8 cellular contexts compared by ENCODE assay signal in the genomic region with DNA sequence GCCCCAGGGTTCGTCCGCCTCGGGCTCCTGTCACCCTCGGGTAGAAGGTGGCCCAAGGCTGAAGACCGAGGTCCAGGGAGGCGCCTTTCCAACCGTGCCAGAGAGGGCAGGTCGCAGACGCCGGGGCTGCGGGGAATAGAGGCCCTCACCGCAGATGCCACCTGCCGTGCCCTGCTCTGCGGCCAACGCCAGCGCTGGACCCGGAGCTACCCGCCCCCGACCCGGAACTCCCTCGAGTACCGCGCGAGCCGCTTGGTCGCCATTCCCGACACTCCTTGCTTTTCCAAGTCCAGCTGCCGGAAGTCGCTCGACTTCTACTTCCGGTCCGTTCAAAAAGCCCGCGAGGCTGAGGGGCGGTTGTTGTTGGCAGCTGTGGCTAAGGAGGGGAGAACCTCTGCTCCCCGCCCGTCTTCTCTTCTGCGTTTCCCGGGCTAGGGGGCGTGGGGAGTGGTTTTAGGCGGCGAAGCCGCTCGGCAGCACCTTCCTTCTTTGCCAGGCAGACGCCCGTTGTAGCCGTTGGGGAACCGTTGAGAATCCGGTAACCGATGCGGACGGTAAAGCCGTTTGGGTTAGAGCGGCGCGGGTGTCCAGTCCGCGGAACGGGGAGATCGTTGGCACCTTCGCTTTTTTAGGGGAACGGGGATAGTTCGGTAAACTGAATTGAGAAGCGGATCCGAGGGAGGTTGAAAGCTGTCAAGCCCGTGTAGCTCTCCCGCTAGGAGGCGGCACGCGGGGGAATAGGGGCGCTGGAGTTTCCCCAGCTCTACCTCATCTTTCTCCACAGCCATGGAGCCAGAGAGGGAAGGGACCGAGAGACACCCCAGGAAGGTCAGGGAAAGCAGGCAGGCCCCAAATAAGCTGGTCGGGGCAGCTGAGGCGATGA. TPM values are rescaled to one million over a fixed set of nuclear protein-coding genes. Genes with fewer than 3 reads are reported as not detected.
DNase-seq lines count a peak whose midpoint lies in the region; TF ChIP-seq lines count a peak whose summit lies in the region.

A gene with protein sequence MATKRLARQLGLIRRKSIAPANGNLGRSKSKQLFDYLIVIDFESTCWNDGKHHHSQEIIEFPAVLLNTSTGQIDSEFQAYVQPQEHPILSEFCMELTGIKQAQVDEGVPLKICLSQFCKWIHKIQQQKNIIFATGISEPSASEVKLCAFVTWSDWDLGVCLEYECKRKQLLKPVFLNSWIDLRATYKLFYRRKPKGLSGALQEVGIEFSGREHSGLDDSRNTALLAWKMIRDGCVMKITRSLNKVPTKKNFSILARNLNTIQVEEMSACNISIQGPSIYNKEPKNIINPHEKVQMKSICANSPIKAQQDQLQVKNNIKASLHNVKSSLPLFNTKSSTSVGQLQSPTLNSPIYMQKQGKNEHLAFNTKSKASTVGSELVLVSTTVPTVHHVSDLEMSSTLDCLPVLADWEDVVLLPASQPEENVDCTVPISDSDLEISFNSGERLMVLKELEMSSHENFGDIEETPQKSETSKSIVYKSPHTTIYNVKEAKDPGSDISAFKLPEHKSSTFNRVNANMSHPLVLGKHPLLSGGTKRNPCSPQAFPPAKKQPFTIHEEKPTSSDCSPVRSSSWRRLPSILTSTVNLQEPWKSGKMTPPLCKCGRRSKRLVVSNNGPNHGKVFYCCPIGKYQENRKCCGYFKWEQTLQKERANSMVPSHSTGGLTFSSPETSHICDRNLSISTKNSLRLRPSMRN (minus strand): TSS at position 305 of the 883 bp plus-strand sequence. CDS start 42 bp downstream, at position 263.
A gene with protein sequence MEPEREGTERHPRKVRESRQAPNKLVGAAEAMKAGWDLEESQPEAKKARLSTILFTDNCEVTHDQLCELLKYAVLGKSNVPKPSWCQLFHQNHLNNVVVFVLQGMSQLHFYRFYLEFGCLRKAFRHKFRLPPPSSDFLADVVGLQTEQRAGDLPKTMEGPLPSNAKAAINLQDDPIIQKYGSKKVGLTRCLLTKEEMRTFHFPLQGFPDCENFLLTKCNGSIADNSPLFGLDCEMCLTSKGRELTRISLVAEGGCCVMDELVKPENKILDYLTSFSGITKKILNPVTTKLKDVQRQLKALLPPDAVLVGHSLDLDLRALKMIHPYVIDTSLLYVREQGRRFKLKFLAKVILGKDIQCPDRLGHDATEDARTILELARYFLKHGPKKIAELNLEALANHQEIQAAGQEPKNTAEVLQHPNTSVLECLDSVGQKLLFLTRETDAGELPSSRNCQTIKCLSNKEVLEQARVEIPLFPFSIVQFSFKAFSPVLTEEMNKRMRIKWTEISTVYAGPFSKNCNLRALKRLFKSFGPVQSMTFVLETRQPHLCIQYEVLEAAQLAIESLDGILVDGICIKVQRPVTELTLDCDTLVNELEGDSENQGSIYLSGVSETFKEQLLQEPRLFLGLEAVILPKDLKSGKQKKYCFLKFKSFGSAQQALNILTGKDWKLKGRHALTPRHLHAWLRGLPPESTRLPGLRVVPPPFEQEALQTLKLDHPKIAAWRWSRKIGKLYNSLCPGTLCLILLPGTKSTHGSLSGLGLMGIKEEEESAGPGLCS (plus strand): TSS at position 360 of the 883 bp plus-strand sequence. CDS start 427 bp downstream, at position 787.

- peak in 1 of 4 donors; percentile 41 for TF ChIP-seq POLR2A in stomach (IDR thresholded peaks at IDR 0.05)

- intact Hi-C loops in stomach (cut with DNase I; ENCODE audit: low total_unique reads), result no loop called here

- H3K36me3 Mint-ChIP-seq in neural crest cell (ENCODE audit: low read depth), result no peaks in the 10 kb centered on the region

- no peaks in the 10 kb centered on the region for H3K36me3 ChIP-seq in ES-I3 (ENCODE audit: insufficient read depth, low read length)
- H3K36me3 ChIP-seq in H7 (replicated peaks; ENCODE audit: control insufficient read depth, insufficient read depth, low read length), result no peaks in the 10 kb centered on the region
- peaks cover 15% of the 10 kb centered on the region for H3K36me3 ChIP-seq in MG63
- peaks cover 0 to 11% (median 9%) of the 10 kb centered on the region in 4 donors for H3K36me3 ChIP-seq in stomach

- H3K4me1 ChIP-seq in ES-I3 (ENCODE audit: insufficient read depth, low read length) (no peaks in the 10 kb centered on the region; the same call in 1 of the 2 replicates), stomach (peaks cover 8 to 45% (median 33%) of the 10 kb centered on the region in 4 donors)

- WGBS in stomach, 5 donors, result 0 to 1% (median 0%) methylated on average over 60 to 74 of the region's 74 CpGs

- H3K9me3 ChIP-seq in ES-I3 (ENCODE audit: control insufficient read depth, insufficient read depth, low read length) (no peaks in the 10 kb centered on the region), MG63 (no peaks in the 10 kb centered on the region), stomach (no peaks in the 10 kb centered on the region)

- H3K27ac ChIP-seq in stomach, result peak within 1 kb of the TSS; percentile 85 to 98 (median 96)

- no peaks in the 10 kb centered on the region for H3K27me3 Mint-ChIP-seq in neural crest cell (ENCODE audit: low read depth)

- H3K4me3 Mint-ChIP-seq in neural crest cell, result peak within 1 kb of the TSS; percentile 98

- TF ChIP-seq CTCF in foreskin fibroblast (IDR thresholded peaks at IDR 0.05; ENCODE audit: low read depth, low read length), result peak; percentile 59
- peak; percentile 57 for TF ChIP-seq CTCF in neural crest cell (conservative IDR thresholded peaks at IDR 0.05)
- TF ChIP-seq CTCF in stomach (IDR thresholded peaks at IDR 0.05), result peak in 1 of 7 experiments; percentile 22

- H3K27me3 ChIP-seq in H7 (ENCODE audit: control insufficient read depth, insufficient read depth, low read length) (no peaks in the 10 kb centered on the region), MG63 (no peaks in the 10 kb centered on the region), stomach (no peaks in the 10 kb centered on the region)

- DNase-seq in H7, result peak; percentile 87
- peak; percentile 97 for DNase-seq in MG63
- peak; percentile 59 for DNase-seq in SIG-M5 (lab: John Stamatoyannopoulos, UW)
- DNase-seq in activated gamma-delta T cell (lab: John Stamatoyannopoulos, UW), result peak; percentile 30
- DNase-seq in foreskin fibroblast, result peak; percentile 92 to 97
- peak; percentile 94 for DNase-seq in neural crest cell (ENCODE audit: low read depth, low spot score)
- peak; percentile 93 for DNase-seq in stomach

- peak within 1 kb of the TSS; percentile 88 for H3K9ac ChIP-seq in ES-I3 (ENCODE audit: low read depth, low read length)

- peaks cover 25% of the 10 kb centered on the region for H3K4me1 Mint-ChIP-seq in neural crest cell

- H3K27ac Mint-ChIP-seq in neural crest cell (ENCODE audit: unreplicated experiment), result peak within 1 kb of the TSS; percentile 100

- H3K9me3 Mint-ChIP-seq in neural crest cell, result no peaks in the 10 kb centered on the region

- peak within 1 kb of the TSS; percentile 90 for H3K4me3 ChIP-seq in H7 (ENCODE audit: insufficient read depth, low read depth, low read length)
- peak within 1 kb of the TSS; percentile 77 for H3K4me3 ChIP-seq in MG63
- peak within 1 kb of the TSS; percentile 77 to 84 for H3K4me3 ChIP-seq in foreskin fibroblast (ENCODE audit: low read depth in 1 of 2, low read length in 2 of 2)
- peak within 1 kb of the TSS; percentile 68 to 85 (median 78) for H3K4me3 ChIP-seq in stomach

- TF ChIP-seq EP300 in stomach (IDR thresholded peaks at IDR 0.05), result no peak

RNA-seq across cellular contexts. Expression of the first gene that starts in this region (rescaled TPM):
- 19.1 and 33.7 TPM in 2 replicates for total RNA-seq in H7 (2014; rRNA removed; shearing (Covaris generic))
- 14.1 and 24.4 TPM in 2 replicates for total RNA-seq in MG63 (2014; rRNA removed; shearing (Covaris generic); ENCODE audit: low replicate concordance)
- 40.4 and 43.6 TPM in 2 replicates for total RNA-seq in neural crest cell
- 10 to 100 TPM in 4 of 5 donors, 1 to 10 TPM in 1; 9.6 to 49.0 (median 23.7) TPM for total RNA-seq in stomach
- polyA plus RNA-seq in stomach, result 10 to 100 TPM in 1 of 3 donors, 1 to 10 TPM in 2; 8.5 to 10.6 (median 9.6) TPM

RNA-seq across cellular contexts. Expression of the second gene that starts in this region (rescaled TPM):
- 9.5 and 11.3 TPM in 2 replicates for total RNA-seq in H7 (2014; rRNA removed; shearing (Covaris generic))
- 16.2 and 28.8 TPM in 2 replicates for total RNA-seq in MG63 (2014; rRNA removed; shearing (Covaris generic); ENCODE audit: low replicate concordance)
- total RNA-seq in neural crest cell (9.5 and 10.1 TPM in 2 replicates), stomach (10 to 100 TPM in 3 of 5 donors, 1 to 10 TPM in 2; 5.5 to 31.7 (median 18.0) TPM)
- 1 to 10 TPM; 4.7 to 7.3 (median 7.2) TPM for polyA plus RNA-seq in stomach

Comparison
In these comparisons a context has a peak if more than half of its experiments do, and no peak if none do; other contexts are left out.
1. Peak in every context shown above with its lines: DNase-seq, H3K4me3 ChIP-seq and H3K27ac ChIP-seq.
2. DNase-seq: peak in every context shown above with its lines; median percentile 97 in MG63; 94 in foreskin fibroblast; 94 in neural crest cell; 93 in stomach; 87 in H7; 59 in SIG-M5; 30 in activated gamma-delta T cell.